Comparison of ENCODE assay signal across 7 cellular contexts in genomic region chr2:196187175-196187700, GRCh38. TPM values are rescaled to one million over a fixed set of nuclear protein-coding genes. Genes with fewer than 3 reads are reported as not detected.
DNase-seq lines count a peak whose midpoint lies in the region; ATAC-seq and TF ChIP-seq lines count a peak whose summit lies in the region.
"Not testable (repeated sequence)": the region's sequence is repeated elsewhere in the genome, so short reads cannot be mapped to it uniquely, and the experiment has no call there.

No MANE protein-coding gene starts in this region.

- POLR2A ChIA-PET in CD4-positive, alpha-beta T cell (lab: Charles Lee), result interaction anchor here (0.7 to 2.4 kb wide), 4 partner anchors 11 to 73 kb away, joined by 3 to 9 read pairs (median 6); no protein-coding TSS in a partner anchor
- POLR2A ChIA-PET in activated CD4-positive, alpha-beta memory T cell treated with anti-CD3 and anti-CD28 coated beads for 36 hours (lab: Charles Lee), result not testable (repeated sequence)
- POLR2A ChIA-PET in naive thymus-derived CD8-positive, alpha-beta T cell (lab: Charles Lee), result interaction anchor here (0.6 to 4.9 kb wide), 3 partner anchors 10 to 23 kb away, joined by 3 to 27 read pairs (median 9); no protein-coding TSS in a partner anchor

- peaks cover 27% of the 10 kb centered on the region for H3F3A ChIP-seq in DOHH2 (ENCODE audit: control insufficient read depth, insufficient read depth)
- H3F3A ChIP-seq in OCI-LY1 (ENCODE audit: insufficient read depth, low read length), result not testable (repeated sequence)

- not testable (repeated sequence) for H3K9me3 ChIP-seq in CD4-positive, alpha-beta T cell (ENCODE audit: control insufficient read depth, low read length); DOHH2 (ENCODE audit: control insufficient read depth, insufficient read depth, low read length); OCI-LY1 (ENCODE audit: low read length)

- not testable (repeated sequence) for H3K27me3 ChIP-seq in CD4-positive, alpha-beta T cell (ENCODE audit: control insufficient read depth, insufficient read depth, low read length); DOHH2 (ENCODE audit: control insufficient read depth, low read length); OCI-LY1 (ENCODE audit: insufficient read depth, low read length)

- not testable (repeated sequence) for H3K4me2 ChIP-seq in DOHH2 (ENCODE audit: low read length); OCI-LY1 (ENCODE audit: low read length)

- not testable (repeated sequence) for H3K4me3 ChIP-seq in DOHH2 (ENCODE audit: low read length); OCI-LY1 (ENCODE audit: low read depth, low read length, poor library complexity, severe bottlenecking); fibroblast of mammary gland (ENCODE audit: control insufficient read depth, low read depth, low read length)

- ATAC-seq in CD4-positive, alpha-beta T cell (ENCODE audit: poor library complexity); activated naive CD8-positive, alpha-beta T cell treated with anti-CD3 and anti-CD28 coated beads, Interleukin-2, amount 50 U/mL, for 24 hours; naive thymus-derived CD8-positive, alpha-beta T cell: not testable (repeated sequence)

- H3K4me1 ChIP-seq in DOHH2 (ENCODE audit: control insufficient read depth, low read length), result peaks cover 83% of the 10 kb centered on the region
- H3K4me1 ChIP-seq in OCI-LY1 (ENCODE audit: insufficient read depth, low read length, severe bottlenecking), result peaks cover 59% of the 10 kb centered on the region

- not testable (repeated sequence) for H3K4me3 Mint-ChIP-seq in CD4-positive, alpha-beta T cell; activated CD4-positive, alpha-beta memory T cell treated with anti-CD3 and anti-CD28 coated beads for 36 hours; activated naive CD8-positive, alpha-beta T cell treated with anti-CD3 and anti-CD28 coated beads, Interleukin-2, amount 50 U/mL, for 24 hours
- peak overlapping the region in 1 of 10 donors; percentile 39 for H3K4me3 Mint-ChIP-seq in naive thymus-derived CD8-positive, alpha-beta T cell

- not testable (repeated sequence) for DNase-seq in CD4-positive, alpha-beta T cell; activated CD4-positive, alpha-beta memory T cell treated with anti-CD3 and anti-CD28 coated beads for 36 hours; activated naive CD8-positive, alpha-beta T cell treated with anti-CD3 and anti-CD28 coated beads, Interleukin-2, amount 50 U/mL, for 24 hours; naive thymus-derived CD8-positive, alpha-beta T cell
- peak; percentile 43 for DNase-seq in fibroblast of mammary gland (ENCODE audit: low read depth)

- H3K4me1 Mint-ChIP-seq in CD4-positive, alpha-beta T cell (ENCODE audit: low read depth), result peaks cover 100% of the 10 kb centered on the region
- H3K4me1 Mint-ChIP-seq in activated CD4-positive, alpha-beta memory T cell treated with anti-CD3 and anti-CD28 coated beads for 36 hours (ENCODE audit: low read depth), result peaks cover 81% of the 10 kb centered on the region
- H3K4me1 Mint-ChIP-seq in activated naive CD8-positive, alpha-beta T cell treated with anti-CD3 and anti-CD28 coated beads, Interleukin-2, amount 50 U/mL, for 24 hours, result peaks cover 80% of the 10 kb centered on the region
- peaks cover 32 to 87% (median 83%) of the 10 kb centered on the region in 4 donors for H3K4me1 Mint-ChIP-seq in naive thymus-derived CD8-positive, alpha-beta T cell

- H3K9ac ChIP-seq in OCI-LY1 (ENCODE audit: low read length), result not testable (repeated sequence)

- TF ChIP-seq CTCF in CD4-positive, alpha-beta T cell (IDR thresholded peaks at IDR 0.05); DOHH2 (IDR thresholded peaks at IDR 0.05; ENCODE audit: low read depth, low read length, poor library complexity, severe bottlenecking); OCI-LY1 (IDR thresholded peaks at IDR 0.05; ENCODE audit: low read length); fibroblast of mammary gland (conservative IDR thresholded peaks at IDR 0.05; ENCODE audit: control insufficient read depth, insufficient read depth, low read depth, low read length): not testable (repeated sequence)

- not testable (repeated sequence) for H3K27me3 Mint-ChIP-seq in CD4-positive, alpha-beta T cell; activated CD4-positive, alpha-beta memory T cell treated with anti-CD3 and anti-CD28 coated beads for 36 hours; activated naive CD8-positive, alpha-beta T cell treated with anti-CD3 and anti-CD28 coated beads, Interleukin-2, amount 50 U/mL, for 24 hours; naive thymus-derived CD8-positive, alpha-beta T cell

- H3K27ac Mint-ChIP-seq in CD4-positive, alpha-beta T cell, result peak overlapping the region; percentile 94
- peak overlapping the region; percentile 24 for H3K27ac Mint-ChIP-seq in activated CD4-positive, alpha-beta memory T cell treated with anti-CD3 and anti-CD28 coated beads for 36 hours
- peak overlapping the region; percentile 4 for H3K27ac Mint-ChIP-seq in activated naive CD8-positive, alpha-beta T cell treated with anti-CD3 and anti-CD28 coated beads, Interleukin-2, amount 50 U/mL, for 24 hours
- peak overlapping the region in 7 of 10 donors; percentile 29 to 89 (median 76) for H3K27ac Mint-ChIP-seq in naive thymus-derived CD8-positive, alpha-beta T cell

- not testable (repeated sequence) for H2AFZ ChIP-seq in OCI-LY1 (ENCODE audit: low read length)

- H3K36me3 ChIP-seq in DOHH2 (ENCODE audit: control insufficient read depth, low read length); OCI-LY1 (ENCODE audit: insufficient read depth, low read length): not testable (repeated sequence)

- intact Hi-C loops in CD4-positive, alpha-beta T cell (cut with DNase I, micrococcal nuclease); activated CD4-positive, alpha-beta memory T cell treated with anti-CD3 and anti-CD28 coated beads for 36 hours (cut with micrococcal nuclease): not testable (repeated sequence)

- not testable (repeated sequence) for H3K9me3 Mint-ChIP-seq in CD4-positive, alpha-beta T cell; activated CD4-positive, alpha-beta memory T cell treated with anti-CD3 and anti-CD28 coated beads for 36 hours; activated naive CD8-positive, alpha-beta T cell treated with anti-CD3 and anti-CD28 coated beads, Interleukin-2, amount 50 U/mL, for 24 hours; naive thymus-derived CD8-positive, alpha-beta T cell

- H3K9me2 ChIP-seq in DOHH2 (replicated peaks; ENCODE audit: control insufficient read depth, low read length); OCI-LY1 (ENCODE audit: low read depth, low read length): not testable (repeated sequence)

- not testable (repeated sequence) for H3K79me2 ChIP-seq in DOHH2 (ENCODE audit: control insufficient read depth, low read length); OCI-LY1 (ENCODE audit: insufficient read depth, low read length)

- H3K36me3 Mint-ChIP-seq in CD4-positive, alpha-beta T cell (ENCODE audit: low read depth); activated CD4-positive, alpha-beta memory T cell treated with anti-CD3 and anti-CD28 coated beads for 36 hours; activated naive CD8-positive, alpha-beta T cell treated with anti-CD3 and anti-CD28 coated beads, Interleukin-2, amount 50 U/mL, for 24 hours (ENCODE audit: low read depth); naive thymus-derived CD8-positive, alpha-beta T cell: not testable (repeated sequence)

- H3K27ac ChIP-seq in CD4-positive, alpha-beta T cell (ENCODE audit: low read depth, low read length), result not testable (repeated sequence)
- H3K27ac ChIP-seq in DOHH2 (ENCODE audit: low read depth, low read length) (peak overlapping the region; percentile 56; the same call in 1 of the 2 replicates), OCI-LY1 (ENCODE audit: low read depth, low read length, poor library complexity, severe bottlenecking) (peak overlapping the region; percentile 91)

- not testable (repeated sequence) for H4K20me1 ChIP-seq in DOHH2 (ENCODE audit: control insufficient read depth, insufficient read depth, low read depth, low read length); OCI-LY1 (ENCODE audit: insufficient read depth, low read length)

- CTCF ChIA-PET in CD4-positive, alpha-beta T cell (lab: Charles Lee), result not testable (repeated sequence)
- CTCF ChIA-PET in activated CD4-positive, alpha-beta memory T cell treated with anti-CD3 and anti-CD28 coated beads for 36 hours (lab: Charles Lee), result interaction anchor here (1.0 kb wide), 1 partner anchor 11 kb away, joined by 3 read pairs; no protein-coding TSS in a partner anchor

RNA-seq across cellular contexts. Expression of gene STK17B, which starts 15.9 kb away (rescaled TPM):
- 100 to 1,000 TPM; 645 to 648 TPM for total RNA-seq in CD4-positive, alpha-beta T cell
- total RNA-seq in activated CD4-positive, alpha-beta memory T cell treated with anti-CD3 and anti-CD28 coated beads for 36 hours, result 100 to 1,000 TPM; 175 to 176 TPM
- total RNA-seq in naive thymus-derived CD8-positive, alpha-beta T cell, result 100 to 1,000 TPM; 312 to 331 TPM
- polyA plus RNA-seq in naive thymus-derived CD8-positive, alpha-beta T cell, result 10 to 100 TPM; 73.5 to 98.3 (median 91.9) TPM

Comparison
In these comparisons a context has a peak if more than half of its experiments do, and no peak if none do; other contexts are left out.
1. H3K27ac Mint-ChIP-seq: peak in every context shown above with its lines; median percentile 94 in CD4-positive, alpha-beta T cell; 76 in naive thymus-derived CD8-positive, alpha-beta T cell; 24 in activated CD4-positive, alpha-beta memory T cell treated with anti-CD3 and anti-CD28 coated beads for 36 hours; 4 in activated naive CD8-positive, alpha-beta T cell treated with anti-CD3 and anti-CD28 coated beads, Interleukin-2, amount 50 U/mL, for 24 hours.